ENCODE assay signal across 14 cellular contexts in the genomic region with DNA sequence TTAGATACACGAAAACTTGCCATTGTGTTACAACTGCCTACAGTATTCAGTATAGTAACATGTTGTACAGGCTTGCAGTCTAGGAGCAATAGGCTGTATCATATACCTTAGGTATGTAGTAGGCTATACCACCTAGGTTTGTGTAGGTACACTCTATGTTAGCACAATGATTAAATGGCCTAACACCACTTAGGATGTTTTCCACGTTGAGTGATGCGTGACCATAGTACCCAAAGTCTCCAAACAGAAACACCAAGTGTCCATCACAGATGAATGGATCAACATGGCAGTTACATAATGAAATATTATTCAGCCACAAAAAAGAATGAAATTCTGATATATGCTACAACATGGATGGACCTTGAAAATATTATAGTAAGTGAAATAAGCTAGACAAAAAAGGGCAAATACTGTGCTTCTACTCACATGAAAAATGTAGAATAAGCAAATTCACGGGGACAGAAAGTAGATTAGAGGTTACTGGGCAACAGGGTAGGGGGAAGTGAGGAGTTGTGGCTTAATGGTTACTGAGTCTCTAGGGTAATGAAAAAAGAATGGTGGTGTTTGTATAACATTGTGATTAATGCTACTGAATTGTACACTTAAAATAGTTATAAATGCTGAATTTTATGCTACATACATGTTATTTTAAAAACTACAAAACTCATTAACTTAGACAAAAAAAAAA.
DNase-seq lines count a peak whose midpoint lies in the region; ATAC-seq and TF ChIP-seq lines count a peak whose summit lies in the region.
"Had no signal": no experiment of that assay in that cellular context is flagged by ENCODE, and none has a peak within 500 bp of the region (broad histone marks: within the 10 kb centered on the region; RNA-seq: fewer than 3 reads in every experiment).

No MANE protein-coding gene starts in this region.

- TF ChIP-seq RAD21 in IMR-90 (IDR thresholded peaks at IDR 0.05; ENCODE audit: low read length) = no peak

- no peak overlapping the region for H2BK20ac ChIP-seq in IMR-90 (ENCODE audit: low read depth, low read length)

- no peak overlapping the region for H2BK120ac ChIP-seq in IMR-90 (ENCODE audit: low read depth, low read length)

- H3K4ac ChIP-seq in IMR-90 (ENCODE audit: low read depth, low read length) = no peak overlapping the region

- POLR2A ChIA-PET in IMR-90 (lab: Charles Lee; ENCODE audit: unreplicated experiment) = no interaction called here

- BruUV-seq in IMR-90 (replicated peaks; lab: Mats Ljungman, UMichigan) = no TSS peak

- no peak overlapping the region for H3K23ac ChIP-seq in IMR-90 (ENCODE audit: low read depth, low read length)

- H3K4me3 ChIP-seq in IMR-90 (ENCODE audit: insufficient read depth, low read depth, low read length) (no peak overlapping the region), right lobe of liver (no peak overlapping the region), GM23248 (no peak overlapping the region)
- H3K4me3 ChIP-seq: cardiac muscle cell had no signal

- no peak overlapping the region for H4K8ac ChIP-seq in IMR-90 (ENCODE audit: low read depth in 2 of 2, low read length in 2 of 2)

- H3K79me2 ChIP-seq in GM23248 (ENCODE audit: insufficient read depth) = peaks cover 100% of the 10 kb centered on the region

- dilution Hi-C loops in IMR-90 (cut with HindIII; ENCODE audit: low sequenced_read_pairs, unreplicated experiment) = no loop called here

- TF ChIP-seq CTCF in IMR-90 (conservative IDR thresholded peaks at IDR 0.05; ENCODE audit: low read depth, low read length) (no peak), right lobe of liver (IDR thresholded peaks at IDR 0.05) (no peak)

- DNase-seq in IMR-90 (no peak), right lobe of liver (no peak), substantia nigra (lab: John Stamatoyannopoulos, UW) (no peak), C1 segment of cervical spinal cord (lab: John Stamatoyannopoulos, UW) (no peak), globus pallidus (ENCODE audit: low spot score) (no peak), GM23248 (no peak)
- DNase-seq: activated CD4-positive, alpha-beta memory T cell treated with anti-CD3 and anti-CD28 coated beads for 36 hours; NCI-H1092; occipital lobe; SW 1271 had no signal

- no peak overlapping the region for H3K56ac ChIP-seq in IMR-90 (ENCODE audit: extremely low read depth, insufficient read depth, low read length)

- H3K27me3 ChIP-seq in IMR-90 (ENCODE audit: control insufficient read depth, insufficient read depth, low read length) (no peaks in the 10 kb centered on the region), right lobe of liver (no peaks in the 10 kb centered on the region), GM23248 (replicated peaks; ENCODE audit: insufficient read depth) (no peaks in the 10 kb centered on the region)
- H3K27me3 ChIP-seq: cardiac muscle cell had no signal

- no peak overlapping the region for H4K91ac ChIP-seq in IMR-90 (ENCODE audit: insufficient read depth, low read depth, low read length)

- H3K14ac ChIP-seq in IMR-90 (replicated peaks; ENCODE audit: low read depth, low read length) = no peak overlapping the region

- H2AK9ac ChIP-seq in IMR-90 (replicated peaks; ENCODE audit: low read depth, low read length, poor library complexity) = no peak overlapping the region

- H3F3A ChIP-seq in GM23248 (ENCODE audit: insufficient read depth) = peaks cover 12% of the 10 kb centered on the region

- H3K36me3 ChIP-seq in IMR-90 (ENCODE audit: control insufficient read depth, insufficient read depth, low read length) (no peaks in the 10 kb centered on the region), right lobe of liver (no peaks in the 10 kb centered on the region), GM23248 (ENCODE audit: low read depth) (no peaks in the 10 kb centered on the region)
- H3K36me3 ChIP-seq: cardiac muscle cell had no signal

- H4K20me1 ChIP-seq in IMR-90 (ENCODE audit: insufficient read depth, low read length) = peaks cover 38% of the 10 kb centered on the region
- peaks cover 44% of the 10 kb centered on the region for H4K20me1 ChIP-seq in GM23248 (ENCODE audit: insufficient read depth)

- no peak for TF ChIP-seq POLR2A in IMR-90 (IDR thresholded peaks at IDR 0.05; ENCODE audit: low read depth, low read length)
- TF ChIP-seq POLR2A in right lobe of liver (IDR thresholded peaks at IDR 0.05) = no peak

- CTCF ChIA-PET in IMR-90 (lab: Yijun Ruan, JAX) = no interaction called here

- ATAC-seq in GM18868 (IDR thresholded peaks at IDR 0.05; ENCODE audit: unreplicated experiment) (peak; percentile 48), HG02642 (IDR thresholded peaks at IDR 0.05; ENCODE audit: poor library complexity, unreplicated experiment) (peak; percentile 52), IMR-90 (ENCODE audit: low read depth) (no peak), right lobe of liver (peak in 3 of 4 donors; percentile 21 to 38 (median 32))

- no peak overlapping the region for H2BK15ac ChIP-seq in IMR-90 (ENCODE audit: low read depth, low read length)

- no peak overlapping the region for H3K4me2 ChIP-seq in IMR-90 (ENCODE audit: low read depth, low read length)
- H3K4me2 ChIP-seq in GM23248 (ENCODE audit: unreplicated experiment) = no peak overlapping the region

- WGBS in IMR-90 (ENCODE audit: extremely low coverage in 2 of 2, insufficient read length in 1 of 2), 2 experiments = no CpG with 5 or more reads among the region's 4 CpGs
- 80% methylated on average over 4 of the region's 4 CpGs for whole genome bisulfite sequencing in right lobe of liver (ENCODE audit: insufficient coverage, low coverage, low lambda C conversion rate, missing lambda C conversion rate)
- WGBS in GM23248 (ENCODE audit: low coverage in 1 of 2, low lambda C conversion rate in 2 of 2, missing lambda C conversion rate in 2 of 2), 2 experiments = 98 to 99% methylated on average over 4 of the region's 4 CpGs

- H2AK5ac ChIP-seq in IMR-90 (ENCODE audit: low read depth, low read length) = no peak overlapping the region

- H3K27ac ChIP-seq in IMR-90 (ENCODE audit: insufficient read depth, low read length) (no peak overlapping the region), right lobe of liver (no peak overlapping the region), substantia nigra (ENCODE audit: low read depth, low read length, poor library complexity, severe bottlenecking) (no peak overlapping the region), GM23248 (no peak overlapping the region)
- H3K27ac ChIP-seq: C4-2B, cardiac muscle cell had no signal

- no peaks in the 10 kb centered on the region for H3K9me3 ChIP-seq in IMR-90 (ENCODE audit: control insufficient read depth, insufficient read depth, low read length)
- H3K9me3 ChIP-seq in right lobe of liver = no peaks in the 10 kb centered on the region
- no peaks in the 10 kb centered on the region for H3K9me3 ChIP-seq in GM23248 (ENCODE audit: low read depth)

- H4K5ac ChIP-seq in IMR-90 (ENCODE audit: low read depth, low read length) = no peak overlapping the region

- H3K9ac ChIP-seq in IMR-90 (ENCODE audit: low read depth, low read length) (no peak overlapping the region), GM23248 (no peak overlapping the region)

- in situ Hi-C loops in IMR-90 (cut with MboI; ENCODE audit: low sequenced_read_pairs) = no loop called here
- in situ Hi-C loops in GM23248 (cut with MboI) = no loop called here

- H3K18ac ChIP-seq in IMR-90 (ENCODE audit: low read depth, low read length) = no peak overlapping the region

- no peaks in the 10 kb centered on the region for H3K9me2 ChIP-seq in GM23248 (ENCODE audit: insufficient read depth)

- peaks cover 23 to 43% of the 10 kb centered on the region in 2 experiments for H3K79me1 ChIP-seq in IMR-90 (ENCODE audit: low read depth in 1 of 2, low read length in 2 of 2)

- H2AFZ ChIP-seq in IMR-90 (replicated peaks; ENCODE audit: low read length, poor library complexity) (no peak overlapping the region), GM23248 (no peak overlapping the region)

- peaks cover 6% of the 10 kb centered on the region for H3K4me1 ChIP-seq in IMR-90 (ENCODE audit: control insufficient read depth, insufficient read depth, low read length)
- H3K4me1 ChIP-seq in right lobe of liver = peaks cover 0 to 30% (median 17%) of the 10 kb centered on the region in 4 donors
- H3K4me1 ChIP-seq in GM23248 (ENCODE audit: insufficient read depth) = peaks cover 22% of the 10 kb centered on the region

- intact Hi-C loops in IMR-90 (cut with micrococcal nuclease) (no loop called here), right lobe of liver (cut with DNase I) (no loop called here)

- H2BK5ac ChIP-seq in IMR-90 (ENCODE audit: low read depth, low read length, poor library complexity, severe bottlenecking) = no peak overlapping the region

- H3K9me1 ChIP-seq in IMR-90 (ENCODE audit: insufficient read depth, low read length) = peaks cover 3% of the 10 kb centered on the region

TF ChIP-seq in IMR-90, 13 proteins besides CTCF, POLR2A, EP300 and RAD21:
- TF ChIP-seq MAFK (IDR thresholded peaks at IDR 0.05; ENCODE audit: low read depth, low read length) = peak; percentile 17; the same call in 1 of the 2 replicates
- TF ChIP-seq, protein P1, sequence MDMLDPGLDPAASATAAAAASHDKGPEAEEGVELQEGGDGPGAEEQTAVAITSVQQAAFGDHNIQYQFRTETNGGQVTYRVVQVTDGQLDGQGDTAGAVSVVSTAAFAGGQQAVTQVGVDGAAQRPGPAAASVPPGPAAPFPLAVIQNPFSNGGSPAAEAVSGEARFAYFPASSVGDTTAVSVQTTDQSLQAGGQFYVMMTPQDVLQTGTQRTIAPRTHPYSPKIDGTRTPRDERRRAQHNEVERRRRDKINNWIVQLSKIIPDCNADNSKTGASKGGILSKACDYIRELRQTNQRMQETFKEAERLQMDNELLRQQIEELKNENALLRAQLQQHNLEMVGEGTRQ (IDR thresholded peaks at IDR 0.05; ENCODE audit: low read depth, low read length) = no peak
TF ChIP-seq in IMR-90: peak in this region for 1.
